ENCODE assay signal across 1 cellular context in the genomic region with DNA sequence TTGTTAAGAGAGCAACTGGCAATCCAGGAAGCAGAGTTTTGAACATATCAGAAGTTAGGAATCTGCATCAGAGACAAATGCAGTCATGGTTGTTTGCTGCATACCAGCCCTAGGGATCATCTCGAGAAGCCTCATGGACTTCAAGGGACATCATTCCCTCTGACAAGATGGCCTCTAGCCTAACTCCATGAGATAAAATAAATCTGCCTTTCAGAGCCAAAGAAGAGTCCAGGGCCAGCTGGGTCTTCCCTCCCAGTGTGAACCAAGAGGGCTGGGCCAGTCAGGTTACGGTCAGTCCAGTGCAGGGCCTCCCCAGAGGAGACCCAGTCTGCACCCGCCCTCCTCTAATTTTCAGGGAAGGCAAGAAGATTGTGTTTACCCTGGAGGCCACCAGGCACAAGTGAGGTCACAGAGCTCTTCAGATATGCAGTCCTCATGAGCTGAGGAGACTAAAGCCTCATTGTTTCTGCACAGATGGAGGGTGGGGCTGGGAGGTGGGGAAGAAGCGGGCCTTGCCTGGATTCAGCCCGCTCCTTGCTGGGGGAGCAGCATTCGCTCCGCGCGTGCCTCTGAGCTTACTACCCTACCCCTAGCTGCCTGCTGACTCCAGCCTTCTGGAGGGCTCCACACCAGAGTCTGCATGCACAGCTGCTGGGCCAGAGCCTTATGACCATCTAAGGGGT.
TF ChIP-seq lines count a peak whose summit lies in the region.

No MANE protein-coding gene starts in this region.

TF ChIP-seq in HEK293, 187 proteins besides CTCF, POLR2A, EP300 and RAD21 (continued from another document):
- TF ChIP-seq PRDM10 (tag by site-specific recombination; IDR thresholded peaks at IDR 0.05) (no peak), ZBTB48 (tag by site-specific recombination; IDR thresholded peaks at IDR 0.05) (peak; percentile 57; the same call in 1 of the 2 replicates), IKZF3 (tag by site-specific recombination; IDR thresholded peaks at IDR 0.05) (no peak), KLF1 (tag by site-specific recombination; IDR thresholded peaks at IDR 0.05) (peak; percentile 29; the same call in 1 of the 2 replicates), ZNF707 (tag by site-specific recombination; IDR thresholded peaks at IDR 0.05) (no peak), ZNF830 (tag by site-specific recombination; IDR thresholded peaks at IDR 0.05; ENCODE audit: low read depth) (no peak), ZNF530 (tag by site-specific recombination; IDR thresholded peaks at IDR 0.05; ENCODE audit: low read depth) (no peak), ZNF416 (tag by site-specific recombination; IDR thresholded peaks at IDR 0.05) (no peak)
- TF ChIP-seq, protein P1, sequence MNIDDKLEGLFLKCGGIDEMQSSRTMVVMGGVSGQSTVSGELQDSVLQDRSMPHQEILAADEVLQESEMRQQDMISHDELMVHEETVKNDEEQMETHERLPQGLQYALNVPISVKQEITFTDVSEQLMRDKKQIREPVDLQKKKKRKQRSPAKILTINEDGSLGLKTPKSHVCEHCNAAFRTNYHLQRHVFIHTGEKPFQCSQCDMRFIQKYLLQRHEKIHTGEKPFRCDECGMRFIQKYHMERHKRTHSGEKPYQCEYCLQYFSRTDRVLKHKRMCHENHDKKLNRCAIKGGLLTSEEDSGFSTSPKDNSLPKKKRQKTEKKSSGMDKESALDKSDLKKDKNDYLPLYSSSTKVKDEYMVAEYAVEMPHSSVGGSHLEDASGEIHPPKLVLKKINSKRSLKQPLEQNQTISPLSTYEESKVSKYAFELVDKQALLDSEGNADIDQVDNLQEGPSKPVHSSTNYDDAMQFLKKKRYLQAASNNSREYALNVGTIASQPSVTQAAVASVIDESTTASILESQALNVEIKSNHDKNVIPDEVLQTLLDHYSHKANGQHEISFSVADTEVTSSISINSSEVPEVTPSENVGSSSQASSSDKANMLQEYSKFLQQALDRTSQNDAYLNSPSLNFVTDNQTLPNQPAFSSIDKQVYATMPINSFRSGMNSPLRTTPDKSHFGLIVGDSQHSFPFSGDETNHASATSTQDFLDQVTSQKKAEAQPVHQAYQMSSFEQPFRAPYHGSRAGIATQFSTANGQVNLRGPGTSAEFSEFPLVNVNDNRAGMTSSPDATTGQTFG (tag by site-specific recombination; IDR thresholded peaks at IDR 0.05; ENCODE audit: borderline replicate concordance): no peak
- TF ChIP-seq, protein P2, sequence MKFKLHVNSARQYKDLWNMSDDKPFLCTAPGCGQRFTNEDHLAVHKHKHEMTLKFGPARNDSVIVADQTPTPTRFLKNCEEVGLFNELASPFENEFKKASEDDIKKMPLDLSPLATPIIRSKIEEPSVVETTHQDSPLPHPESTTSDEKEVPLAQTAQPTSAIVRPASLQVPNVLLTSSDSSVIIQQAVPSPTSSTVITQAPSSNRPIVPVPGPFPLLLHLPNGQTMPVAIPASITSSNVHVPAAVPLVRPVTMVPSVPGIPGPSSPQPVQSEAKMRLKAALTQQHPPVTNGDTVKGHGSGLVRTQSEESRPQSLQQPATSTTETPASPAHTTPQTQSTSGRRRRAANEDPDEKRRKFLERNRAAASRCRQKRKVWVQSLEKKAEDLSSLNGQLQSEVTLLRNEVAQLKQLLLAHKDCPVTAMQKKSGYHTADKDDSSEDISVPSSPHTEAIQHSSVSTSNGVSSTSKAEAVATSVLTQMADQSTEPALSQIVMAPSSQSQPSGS (tag by site-specific recombination; IDR thresholded peaks at IDR 0.05; ENCODE audit: low read depth): no peak
- TF ChIP-seq, protein P3, sequence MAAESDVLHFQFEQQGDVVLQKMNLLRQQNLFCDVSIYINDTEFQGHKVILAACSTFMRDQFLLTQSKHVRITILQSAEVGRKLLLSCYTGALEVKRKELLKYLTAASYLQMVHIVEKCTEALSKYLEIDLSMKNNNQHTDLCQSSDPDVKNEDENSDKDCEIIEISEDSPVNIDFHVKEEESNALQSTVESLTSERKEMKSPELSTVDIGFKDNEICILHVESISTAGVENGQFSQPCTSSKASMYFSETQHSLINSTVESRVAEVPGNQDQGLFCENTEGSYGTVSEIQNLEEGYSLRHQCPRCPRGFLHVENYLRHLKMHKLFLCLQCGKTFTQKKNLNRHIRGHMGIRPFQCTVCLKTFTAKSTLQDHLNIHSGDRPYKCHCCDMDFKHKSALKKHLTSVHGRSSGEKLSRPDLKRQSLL (tag by site-specific recombination; IDR thresholded peaks at IDR 0.05): no peak
